20 cellular contexts compared by ENCODE assay signal in the genomic region with DNA sequence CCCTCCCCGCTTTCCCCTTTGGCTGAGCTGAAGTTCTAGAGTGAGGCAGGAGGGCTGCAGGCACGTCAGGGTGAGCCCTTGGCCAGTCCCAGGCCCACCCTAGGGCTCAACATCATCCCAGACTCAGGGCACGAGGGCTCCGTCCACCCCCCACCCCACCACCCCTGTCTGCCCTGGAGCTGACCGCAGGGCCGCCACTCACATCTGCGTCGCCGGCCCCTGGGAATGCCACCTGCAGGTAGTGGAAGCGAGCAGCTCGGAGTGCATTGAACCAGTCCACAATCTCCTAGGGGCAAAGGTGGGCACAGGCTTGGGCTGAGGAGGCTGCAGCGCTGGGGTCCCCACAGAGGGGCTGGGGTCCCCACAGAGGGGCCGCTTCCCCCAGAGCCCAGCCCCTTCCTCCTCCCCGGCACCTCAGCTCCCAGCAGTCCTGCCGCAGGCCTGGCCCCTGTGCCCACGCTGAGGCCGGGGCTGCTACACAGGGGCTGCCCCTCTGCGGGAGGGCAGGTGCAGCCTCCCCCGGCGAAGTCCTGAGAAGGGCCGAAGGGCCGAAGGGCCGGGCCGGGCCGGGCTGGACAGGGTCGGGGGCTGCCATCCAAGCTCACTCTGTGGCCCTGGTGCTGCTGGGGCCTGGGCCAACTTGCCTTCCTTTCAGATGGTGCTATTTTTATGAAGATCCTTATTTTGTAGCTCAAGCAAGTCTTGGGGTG. TPM values are rescaled to one million over a fixed set of nuclear protein-coding genes. Genes with fewer than 3 reads are reported as not detected.
DNase-seq lines count a peak whose midpoint lies in the region; ATAC-seq and TF ChIP-seq lines count a peak whose summit lies in the region.
"Had no signal": no experiment of that assay in that cellular context is flagged by ENCODE, and none has a peak within 500 bp of the region (broad histone marks: within the 10 kb centered on the region; RNA-seq: fewer than 3 reads in every experiment).

No MANE protein-coding gene starts in this region.

- 90% methylated on average over 12 of the region's 26 CpGs for WGBS in SK-N-SH (ENCODE audit: low lambda C conversion rate)
- WGBS in tibial nerve, 2 donors, result 55 to 77% methylated on average over 4 to 17 of the region's 26 CpGs

- no peaks in the 10 kb centered on the region for H3K9me2 ChIP-seq in SK-N-SH

- H3K4me3 ChIP-seq in SK-N-SH (ENCODE audit: low read depth in 2 of 2, low read length in 1 of 2) (no peak overlapping the region), mucosa of rectum (ENCODE audit: low read length in 2 of 2) (no peak overlapping the region), tibial nerve (no peak overlapping the region), uterus (no peak overlapping the region)
- H3K4me3 ChIP-seq: GM23338, lower lobe of right lung had no signal

- no peaks in the 10 kb centered on the region for H3K79me2 ChIP-seq in SK-N-SH (ENCODE audit: insufficient read depth)

- H3K4me2 ChIP-seq in SK-N-SH, result no peak overlapping the region
- H3K4me2 ChIP-seq: GM23338 had no signal

- peaks cover 14 to 19% of the 10 kb centered on the region in 2 experiments; a peak in 3 of 4 replicates for H3K4me1 ChIP-seq in SK-N-SH (ENCODE audit: control insufficient read depth in 1 of 2, insufficient read depth in 2 of 2, low read depth in 1 of 2, low read length in 1 of 2)
- peaks cover 6 to 17% of the 10 kb centered on the region in 2 donors for H3K4me1 ChIP-seq in mucosa of rectum (ENCODE audit: control insufficient read depth in 2 of 2, insufficient read depth in 2 of 2, low read length in 2 of 2)
- H3K4me1 ChIP-seq in tibial nerve, result peaks cover 0 to 57% (median 14%) of the 10 kb centered on the region in 4 donors
- H3K4me1 ChIP-seq in uterus, result peaks cover 0 to 13% of the 10 kb centered on the region in 2 donors

- peaks cover 9% of the 10 kb centered on the region for H3F3A ChIP-seq in SK-N-SH (replicated peaks; ENCODE audit: insufficient read depth)

- H3K9me3 ChIP-seq in SK-N-SH (no peaks in the 10 kb centered on the region), mucosa of rectum (ENCODE audit: control insufficient read depth in 2 of 2, low read length in 2 of 2) (no peaks in the 10 kb centered on the region), tibial nerve (no peaks in the 10 kb centered on the region), uterus (no peaks in the 10 kb centered on the region)
- H3K9me3 ChIP-seq: lower lobe of right lung had no signal

- no peak for ATAC-seq in SK-N-SH treated with all-trans-retinoic acid at 6 μM for 48 hours

- no peaks in the 10 kb centered on the region for H4K20me1 ChIP-seq in SK-N-SH (ENCODE audit: insufficient read depth)

- CTCF ChIA-PET in SK-N-SH (lab: Yijun Ruan, JAX), result interaction anchor here (0.6 to 3.6 kb wide), 9 partner anchors 9 to 728 kb away, joined by 3 to 15 read pairs (median 3); a partner anchor contains a TSS

- POLR2A ChIA-PET in SK-N-SH (lab: Yijun Ruan, JAX), result interaction anchor here (1.2 to 1.5 kb wide), 3 partner anchors 9 to 133 kb away, joined by 3 to 5 read pairs (median 4); a partner anchor contains a TSS

- TF ChIP-seq RAD21 in SK-N-SH (IDR thresholded peaks at IDR 0.05; ENCODE audit: low read length), result no peak

- TF ChIP-seq POLR2A in tibial nerve (IDR thresholded peaks at IDR 0.05) (no peak), uterus (IDR thresholded peaks at IDR 0.05) (no peak)

- TF ChIP-seq CTCF in SK-N-SH (IDR thresholded peaks at IDR 0.05) (no peak), tibial nerve (IDR thresholded peaks at IDR 0.05) (no peak), uterus (IDR thresholded peaks at IDR 0.05) (no peak)

- H3K27me3 ChIP-seq in SK-N-SH (ENCODE audit: insufficient read depth) (no peaks in the 10 kb centered on the region), mucosa of rectum (ENCODE audit: control insufficient read depth in 2 of 2, insufficient read depth in 2 of 2, low read length in 2 of 2) (no peaks in the 10 kb centered on the region), tibial nerve (peaks cover 0 to 7% of the 10 kb centered on the region in 2 donors), uterus (no peaks in the 10 kb centered on the region)

- H2AFZ ChIP-seq in SK-N-SH (ENCODE audit: low read depth), result no peak overlapping the region
- H2AFZ ChIP-seq: GM23338 had no signal

- H3K9ac ChIP-seq in SK-N-SH, result 0 out of 2 replicates have a peak overlapping the region, but pooled peaks have one; percentile 2
- H3K9ac ChIP-seq in mucosa of rectum (ENCODE audit: low read depth in 1 of 2, low read length in 2 of 2), result peak overlapping the region in 1 of 2 donors; percentile 54

- H3K36me3 ChIP-seq in SK-N-SH (replicated peaks in 1 of 2; ENCODE audit: control insufficient read depth in 1 of 2, insufficient read depth in 2 of 2, low read length in 1 of 2), result peaks cover 0 to 23% of the 10 kb centered on the region in 2 experiments
- H3K36me3 ChIP-seq in mucosa of rectum (ENCODE audit: control insufficient read depth in 2 of 2, insufficient read depth in 2 of 2, low read length in 2 of 2), result peaks cover 38 to 52% of the 10 kb centered on the region in 2 donors
- peaks cover 0 to 46% (median 11%) of the 10 kb centered on the region in 3 donors for H3K36me3 ChIP-seq in tibial nerve
- no peaks in the 10 kb centered on the region for H3K36me3 ChIP-seq in uterus

- H3K27ac ChIP-seq in SK-N-SH (ENCODE audit: low read depth in 2 of 2, low read length in 1 of 2) (peak overlapping the region in 1 of 2 experiments; percentile 39; a peak in 1 of 4 replicates), angular gyrus (ENCODE audit: low read depth, low read length) (peak overlapping the region; percentile 1), mucosa of rectum (ENCODE audit: low read depth in 2 of 2, low read length in 2 of 2) (peak overlapping the region; percentile 67 to 81), tibial nerve (peak overlapping the region; percentile 68 to 81 (median 76)), uterus (no peak overlapping the region)
- H3K27ac ChIP-seq: HL-60, lower lobe of right lung had no signal

- no peak for DNase-seq in SK-N-SH
- no peak for DNase-seq in tibial nerve (ENCODE audit: low spot score in 2 of 2)
- DNase-seq in uterus, result no peak
- no peak for DNase-seq in activated T-cell treated with anti-CD3 and anti-CD28 coated beads for 4 hours
- DNase-seq in NCI-H345 (lab: John Stamatoyannopoulos, UW), result no peak
- DNase-seq: 8988T; activated CD4-positive, alpha-beta T cell treated with anti-CD3 and anti-CD28 coated beads for 36 hours; activated CD8-positive, alpha-beta memory T cell treated with anti-CD3 and anti-CD28 coated beads, Interleukin-2, amount 50 U/mL, for 48 hours; activated CD8-positive, alpha-beta T cell treated with anti-CD3 and anti-CD28 coated beads for 36 hours; activated naive CD4-positive, alpha-beta T cell treated with anti-CD3 and anti-CD28 coated beads, Interleukin-2, amount 10 ng/mL, durations not matched to agents 7 days and 5 days; CD4-positive, CD25-positive, alpha-beta regulatory T cell; lower lobe of right lung; natural killer cell; NCI-H524 treated with DMSO at 0.1 percent for 48 hours; T-helper 9 cell had no signal

- intact Hi-C loops in uterus (cut with DNase I; ENCODE audit: low total_unique reads), result no loop called here

- TF ChIP-seq EP300 in SK-N-SH (IDR thresholded peaks at IDR 0.05; ENCODE audit: borderline replicate concordance in 1 of 2, low read depth in 1 of 2, low read length in 1 of 2), result no peak
- no peak for TF ChIP-seq EP300 in tibial nerve (IDR thresholded peaks at IDR 0.05)

TF ChIP-seq in SK-N-SH, 30 proteins besides CTCF, POLR2A, EP300 and RAD21:
- TF ChIP-seq SIN3A (IDR thresholded peaks at IDR 0.05; ENCODE audit: borderline replicate concordance, low read depth, low read length) (no peak), TAF1 (IDR thresholded peaks at IDR 0.05; ENCODE audit: borderline replicate concordance, low read depth, low read length) (no peak), ELF1 (IDR thresholded peaks at IDR 0.05) (no peak)
- TF ChIP-seq, protein P1, sequence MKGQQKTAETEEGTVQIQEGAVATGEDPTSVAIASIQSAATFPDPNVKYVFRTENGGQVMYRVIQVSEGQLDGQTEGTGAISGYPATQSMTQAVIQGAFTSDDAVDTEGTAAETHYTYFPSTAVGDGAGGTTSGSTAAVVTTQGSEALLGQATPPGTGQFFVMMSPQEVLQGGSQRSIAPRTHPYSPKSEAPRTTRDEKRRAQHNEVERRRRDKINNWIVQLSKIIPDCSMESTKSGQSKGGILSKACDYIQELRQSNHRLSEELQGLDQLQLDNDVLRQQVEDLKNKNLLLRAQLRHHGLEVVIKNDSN (IDR thresholded peaks at IDR 0.05; ENCODE audit: borderline replicate concordance, low read depth), result no peak

TF ChIP-seq in SK-N-SH treated with all-trans-retinoic acid at 6 μM for 48 hours, 23 proteins besides CTCF, POLR2A, EP300 and RAD21:
- TF ChIP-seq, protein P2, sequence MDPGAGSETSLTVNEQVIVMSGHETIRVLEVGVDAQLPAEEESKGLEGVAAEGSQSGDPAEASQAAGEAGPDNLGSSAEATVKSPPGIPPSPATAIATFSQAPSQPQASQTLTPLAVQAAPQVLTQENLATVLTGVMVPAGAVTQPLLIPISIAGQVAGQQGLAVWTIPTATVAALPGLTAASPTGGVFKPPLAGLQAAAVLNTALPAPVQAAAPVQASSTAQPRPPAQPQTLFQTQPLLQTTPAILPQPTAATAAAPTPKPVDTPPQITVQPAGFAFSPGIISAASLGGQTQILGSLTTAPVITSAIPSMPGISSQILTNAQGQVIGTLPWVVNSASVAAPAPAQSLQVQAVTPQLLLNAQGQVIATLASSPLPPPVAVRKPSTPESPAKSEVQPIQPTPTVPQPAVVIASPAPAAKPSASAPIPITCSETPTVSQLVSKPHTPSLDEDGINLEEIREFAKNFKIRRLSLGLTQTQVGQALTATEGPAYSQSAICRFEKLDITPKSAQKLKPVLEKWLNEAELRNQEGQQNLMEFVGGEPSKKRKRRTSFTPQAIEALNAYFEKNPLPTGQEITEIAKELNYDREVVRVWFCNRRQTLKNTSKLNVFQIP (CRISPR knock-in tag; IDR thresholded peaks at IDR 0.05; ENCODE audit: borderline replicate concordance, low read depth), result no peak
- TF ChIP-seq TCF4 (CRISPR knock-in tag; IDR thresholded peaks at IDR 0.05; ENCODE audit: borderline replicate concordance) (no peak), ISL1 (CRISPR knock-in tag; IDR thresholded peaks at IDR 0.05) (no peak)
TF ChIP-seq in SK-N-SH treated with all-trans-retinoic acid at 6 μM for 48 hours: peak in this region for 0.

RNA-seq across cellular contexts. Expression of a gene that starts 24.1 kb away (rescaled TPM):
- polyA plus RNA-seq in SK-N-SH (2012; rRNA removed), result 63.1 and 65.4 TPM in 2 replicates
- polyA plus RNA-seq in SK-N-SH (2012; cell fraction: cytosol; rRNA removed), result 20.4 and 32.7 TPM in 2 replicates
- 341 and 380 TPM in 2 replicates for polyA plus RNA-seq in SK-N-SH (2012; cell fraction: nucleus; rRNA removed)
- total RNA-seq in tibial nerve (10 to 100 TPM; 29.8 to 50.2 (median 38.3) TPM), uterus (10 to 100 TPM in 3 of 4 donors, 1 to 10 TPM in 1; 6.1 to 39.4 (median 26.7) TPM)

RNA-seq across cellular contexts. Expression of a gene that starts 54.0 kb away (rescaled TPM):
- polyA plus RNA-seq in SK-N-SH (2012; rRNA removed), result 3.2 and 5.4 TPM in 2 replicates
- polyA plus RNA-seq in SK-N-SH (2012; cell fraction: cytosol; rRNA removed), result 2.0 and 2.8 TPM in 2 replicates
- 8.1 and 8.6 TPM in 2 replicates for polyA plus RNA-seq in SK-N-SH (2012; cell fraction: nucleus; rRNA removed)
- total RNA-seq in tibial nerve (10 to 100 TPM; 29.3 to 53.0 (median 39.6) TPM), uterus (10 to 100 TPM in 2 of 4 donors, 1 to 10 TPM in 2; 3.2 to 17.4 (median 10.9) TPM)

Comparison
In these comparisons a context has a peak if more than half of its experiments do, and no peak if none do; other contexts are left out.
1. H3K27ac ChIP-seq: peak in angular gyrus (single experiment), mucosa of rectum (2 of 2) and tibial nerve (4 of 4); none in uterus (0 of 2).